1 cellular context compared by ENCODE assay signal in genomic region chr7:151927011-151927410, GRCh38.
TF ChIP-seq lines count a peak whose summit lies in the region.

No MANE protein-coding gene starts in this region.

TF ChIP-seq in HepG2, 621 proteins besides CTCF, POLR2A, EP300 and RAD21:
- 0 out of 2 replicates have a peak, but pooled peaks have one; percentile 20 for TF ChIP-seq CEBPG (CRISPR knock-in tag; IDR thresholded peaks at IDR 0.05)
- TF ChIP-seq ZNF431 (CRISPR knock-in tag; IDR thresholded peaks at IDR 0.05; ENCODE audit: borderline replicate concordance, low read depth) = no peak
- TF ChIP-seq ZBTB46 (CRISPR knock-in tag; IDR thresholded peaks at IDR 0.05; ENCODE audit: borderline replicate concordance) = no peak
- TF ChIP-seq RCOR2 (CRISPR knock-in tag; IDR thresholded peaks at IDR 0.05) = no peak
- no peak for TF ChIP-seq MIXL1 (CRISPR knock-in tag; IDR thresholded peaks at IDR 0.05)
- TF ChIP-seq CEBPB (IDR thresholded peaks at IDR 0.05; ENCODE audit: borderline replicate concordance, low read depth, low read length) = peak; percentile 84
- no peak for TF ChIP-seq AKNA (CRISPR knock-in tag; IDR thresholded peaks at IDR 0.05; ENCODE audit: borderline replicate concordance)
TF ChIP-seq in HepG2: peak in this region for 2.
